Comparison of ENCODE assay signal across 8 cellular contexts in genomic region chr2:61017556-61018318, GRCh38. TPM values are rescaled to one million over a fixed set of nuclear protein-coding genes. Genes with fewer than 3 reads are reported as not detected.
DNase-seq lines count a peak whose midpoint lies in the region; ATAC-seq and TF ChIP-seq lines count a peak whose summit lies in the region.

Gene PEX13, plus strand, starts transcription at chr2:61017720. Its CDS starts 40 bp downstream, at chr2:61017760.
Gene PUS10, minus strand, starts transcription at chr2:61018255. Its CDS starts 6,365 bp downstream, at chr2:61011890.

- intact Hi-C loops in lower lobe of right lung (cut with DNase I), result no loop called here

- H3K9me3 ChIP-seq in duodenal mucosa (ENCODE audit: control insufficient read depth in 1 of 2, low read length in 2 of 2) (no peaks in the 10 kb centered on the region), lower lobe of right lung (no peaks in the 10 kb centered on the region)

- peak within 1 kb of the TSS; percentile 85 to 96 for H3K9ac ChIP-seq in duodenal mucosa (ENCODE audit: low read depth in 1 of 2, low read length in 2 of 2)

- H3K4me3 ChIP-seq in duodenal mucosa (ENCODE audit: low read depth in 1 of 2, low read length in 2 of 2), result peak within 1 kb of the TSS; percentile 92 to 98
- H3K4me3 ChIP-seq in lower lobe of right lung, result peak within 1 kb of the TSS; percentile 91

- peaks cover 0 to 18% of the 10 kb centered on the region in 2 donors for H3K4me1 ChIP-seq in duodenal mucosa (ENCODE audit: control insufficient read depth in 1 of 2, insufficient read depth in 2 of 2, low read length in 2 of 2)
- H3K4me1 ChIP-seq in lower lobe of right lung, result peaks cover 32% of the 10 kb centered on the region

- H3K36me3 ChIP-seq in duodenal mucosa (ENCODE audit: control insufficient read depth in 1 of 2, insufficient read depth in 2 of 2, low read length in 2 of 2) (peaks cover 0 to 6% of the 10 kb centered on the region in 2 donors), lower lobe of right lung (no peaks in the 10 kb centered on the region)

- DNase-seq in AML-193 (lab: John Stamatoyannopoulos, UW) (peak; percentile 67 to 80), NCI-H446 treated with DMSO at 0.1 percent for 48 hours (lab: John Stamatoyannopoulos, UW) (peak; percentile 67), lower lobe of right lung (peak; percentile 86)
- DNase-seq in activated CD4-positive, alpha-beta T cell treated with anti-CD3 and anti-CD28 coated beads, Interleukin-2, amount 50 U/mL, for 1 hour, result peak; percentile 50
- peak in 2 of 3 donors; percentile 22 to 45 for DNase-seq in stimulated activated CD4-positive, alpha-beta T cell treated with anti-CD3 and anti-CD28 coated beads, TNF-alpha, amount 100 ng/mL, for 1 hour (ENCODE audit: low read depth in 3 of 3, low spot score in 1 of 3)

- H3K27me3 ChIP-seq in duodenal mucosa (ENCODE audit: control insufficient read depth in 1 of 2, insufficient read depth in 2 of 2, low read length in 2 of 2) (no peaks in the 10 kb centered on the region), lower lobe of right lung (ENCODE audit: low read depth) (no peaks in the 10 kb centered on the region)

- peak within 1 kb of the TSS; percentile 93 for H3K27ac ChIP-seq in duodenal mucosa (ENCODE audit: low read depth, low read length)
- peak within 1 kb of the TSS; percentile 88 for H3K27ac ChIP-seq in lower lobe of right lung

- peak; percentile 51 for ATAC-seq in GM18870 (IDR thresholded peaks at IDR 0.05; ENCODE audit: unreplicated experiment)
- peak; percentile 61 for ATAC-seq in HG03097 (IDR thresholded peaks at IDR 0.05; ENCODE audit: low FRiP score, unreplicated experiment)
- ATAC-seq in lower lobe of right lung, result peak; percentile 94 to 95

- TF ChIP-seq CTCF in lower lobe of right lung (IDR thresholded peaks at IDR 0.05), result no peak

RNA-seq across cellular contexts. Expression of gene PEX13, which starts in this region (rescaled TPM):
- 25.8 TPM for total RNA-seq in lower lobe of right lung

RNA-seq across cellular contexts. Expression of gene PUS10, which starts in this region (rescaled TPM):
- 8.5 TPM for total RNA-seq in lower lobe of right lung

Comparison
In these comparisons a context has a peak if more than half of its experiments do, and no peak if none do; other contexts are left out.
1. Peak in every context shown above with its lines: DNase-seq, ATAC-seq, H3K4me3 ChIP-seq and H3K27ac ChIP-seq.
2. DNase-seq: peak in every context shown above with its lines; median percentile 86 in lower lobe of right lung; 74 in AML-193; 67 in NCI-H446 treated with DMSO at 0.1 percent for 48 hours; 50 in activated CD4-positive, alpha-beta T cell treated with anti-CD3 and anti-CD28 coated beads, Interleukin-2, amount 50 U/mL, for 1 hour; 34 in stimulated activated CD4-positive, alpha-beta T cell treated with anti-CD3 and anti-CD28 coated beads, TNF-alpha, amount 100 ng/mL, for 1 hour.